In the genomic region with DNA sequence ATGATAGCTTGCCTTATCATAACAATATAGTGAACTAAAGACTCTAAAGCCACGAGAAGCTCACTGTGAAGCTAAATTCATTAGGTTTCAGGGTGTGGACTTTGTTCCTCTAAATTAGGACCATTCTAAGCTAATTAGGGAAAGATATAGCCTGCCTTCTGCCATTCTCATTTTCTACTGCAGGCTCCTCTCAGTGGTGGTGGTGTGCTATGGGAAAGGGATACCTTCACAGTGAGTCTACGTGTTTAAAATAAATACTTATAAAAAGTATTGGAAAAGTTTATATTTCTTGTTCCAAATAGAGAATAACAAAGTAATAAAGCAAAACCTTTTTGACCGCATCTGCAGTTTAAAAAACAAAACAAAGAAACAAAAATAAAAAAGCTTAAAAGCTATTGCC, we compare ENCODE assay signal across 17 cellular contexts.
DNase-seq lines count a peak whose midpoint lies in the region; ATAC-seq, FAIRE-seq and TF ChIP-seq lines count a peak whose summit lies in the region.
"Had no signal": no experiment of that assay in that cellular context is flagged by ENCODE, and none has a peak within 500 bp of the region (broad histone marks: within the 10 kb centered on the region; RNA-seq: fewer than 3 reads in every experiment).

No MANE protein-coding gene starts in this region.

- H3K79me2 ChIP-seq in HepG2 (ENCODE audit: insufficient read depth, low read length), result no peaks in the 10 kb centered on the region

- CTCF ChIA-PET in HepG2 (lab: Yijun Ruan, JAX; ENCODE audit: low intra/inter-chr PET ratio, low total read pairs), result no interaction called here

- 0% methylated on average over 3 of the region's 3 CpGs for WGBS in HepG2 (ENCODE audit: low lambda C conversion rate)
- WGBS in right lobe of liver (ENCODE audit: insufficient coverage, low coverage, low lambda C conversion rate, missing lambda C conversion rate), result 59% methylated on average over 3 of the region's 3 CpGs

- H4K20me1 ChIP-seq in HepG2 (ENCODE audit: insufficient read depth, low read length), result no peaks in the 10 kb centered on the region

- no peaks in the 10 kb centered on the region for H3K4me1 ChIP-seq in HepG2 (ENCODE audit: insufficient read depth, low read length)
- no peaks in the 10 kb centered on the region for H3K4me1 ChIP-seq in right lobe of liver
- H3K4me1 ChIP-seq in adipocyte (ENCODE audit: control insufficient read depth, insufficient read depth, low read length), result peaks cover 28% of the 10 kb centered on the region
- H3K4me1 ChIP-seq in rectal smooth muscle tissue (ENCODE audit: control insufficient read depth, insufficient read depth, low read length), result no peaks in the 10 kb centered on the region

- no TSS peak for BruUV-seq in HepG2 (replicated peaks; lab: Mats Ljungman, UMichigan)

- ATAC-seq in HepG2, result no peak
- no peak for ATAC-seq in right lobe of liver
- ATAC-seq in Right ventricle myocardium superior (ENCODE audit: poor library complexity), result no peak
- ATAC-seq in GM18511 (IDR thresholded peaks at IDR 0.05; ENCODE audit: unreplicated experiment), result no peak
- ATAC-seq: K562 had no signal

- intact Hi-C loops in HepG2 (cut with micrococcal nuclease; ENCODE audit: unreplicated experiment), result no loop called here
- intact Hi-C loops in right lobe of liver (cut with DNase I), result no loop called here
- intact Hi-C loops in Right ventricle myocardium superior (cut with DNase I), result no loop called here

- in situ Hi-C loops in HepG2 (cut with HindIII; ENCODE audit: extremely low pct_ligation_motif_present, low pct_unique_long_range_greater_than_20kb), result no loop called here

- TF ChIP-seq CTCF in HepG2 (CRISPR knock-in tag; IDR thresholded peaks at IDR 0.05), result no peak
- TF ChIP-seq CTCF in right lobe of liver (IDR thresholded peaks at IDR 0.05), result no peak

- H3K9ac ChIP-seq in HepG2 (ENCODE audit: insufficient read depth, low read depth, low read length) (no peak overlapping the region), adipocyte (ENCODE audit: low read length) (peak overlapping the region; percentile 3), rectal smooth muscle tissue (ENCODE audit: low read length) (no peak overlapping the region)

- no peak overlapping the region for H3K27ac ChIP-seq in HepG2 (ENCODE audit: extremely low read length, insufficient read depth, low read length)
- no peak overlapping the region for H3K27ac ChIP-seq in right lobe of liver
- H3K27ac ChIP-seq in rectal smooth muscle tissue (ENCODE audit: low read depth, low read length), result no peak overlapping the region

- FAIRE-seq in HepG2 (lab: Jason Lieb, UNC) (no peak), HTR-8/SVneo (lab: Jason Lieb, UNC) (no peak)
- FAIRE-seq: H54, K562 had no signal

- no peak overlapping the region for H2AFZ ChIP-seq in HepG2 (ENCODE audit: low read length)

- peak overlapping the region; percentile 29; the same call in 1 of the 2 replicates for H3K4me2 ChIP-seq in HepG2 (ENCODE audit: low read depth, low read length)

- H3K36me3 ChIP-seq in HepG2 (replicated peaks in 1 of 2; ENCODE audit: control insufficient read depth in 1 of 2, insufficient read depth in 2 of 2, low read length in 2 of 2) (no peaks in the 10 kb centered on the region), right lobe of liver (no peaks in the 10 kb centered on the region), adipocyte (ENCODE audit: control insufficient read depth, insufficient read depth, low read length, severe bottlenecking) (no peaks in the 10 kb centered on the region), rectal smooth muscle tissue (ENCODE audit: control insufficient read depth, insufficient read depth, low read length) (no peaks in the 10 kb centered on the region)

- DNase-seq in HepG2 (ENCODE audit: low spot score), result no peak
- DNase-seq in right lobe of liver, result no peak
- no peak for DNase-seq in adipocyte (ENCODE audit: low read depth)
- no peak for DNase-seq in Right ventricle myocardium superior
- DNase-seq in stimulated activated CD4-positive, alpha-beta T cell treated with anti-CD3 and anti-CD28 coated beads, Interleukin-2, amount 100 ng/mL, for 24 hours, result no peak
- DNase-seq in HTR-8/SVneo (ENCODE audit: insufficient read length, low spot score), result no peak
- DNase-seq: 8988T, COR-L47, DMS153, NCI-H1105, NCI-H1694 treated with DMSO at 0.1 percent for 48 hours, NCI-H345, NCI-H526 treated with DMSO at 0.1 percent for 48 hours had no signal

- no peak for TF ChIP-seq POLR2A in HepG2 (IDR thresholded peaks at IDR 0.05; ENCODE audit: insufficient read depth in 1 of 2, low read depth in 2 of 2, low read length in 2 of 2)
- no peak for TF ChIP-seq POLR2A in right lobe of liver (IDR thresholded peaks at IDR 0.05)

- H3K27me3 ChIP-seq in HepG2 (ENCODE audit: control insufficient read depth in 1 of 2, insufficient read depth in 2 of 2, low read length in 2 of 2), result no peaks in the 10 kb centered on the region
- no peaks in the 10 kb centered on the region for H3K27me3 ChIP-seq in right lobe of liver
- H3K27me3 ChIP-seq in adipocyte (replicated peaks; ENCODE audit: control insufficient read depth, insufficient read depth, low read length), result no peaks in the 10 kb centered on the region
- no peaks in the 10 kb centered on the region for H3K27me3 ChIP-seq in rectal smooth muscle tissue (ENCODE audit: control insufficient read depth, insufficient read depth, low read length)

- H3K4me3 ChIP-seq in HepG2 (replicated peaks in 1 of 3; ENCODE audit: insufficient read depth in 1 of 3, low read depth in 2 of 3, low read length in 3 of 3), result no peak overlapping the region
- no peak overlapping the region for H3K4me3 ChIP-seq in right lobe of liver
- H3K4me3 ChIP-seq in adipocyte (ENCODE audit: low read length), result peak overlapping the region; percentile 19
- H3K4me3 ChIP-seq in rectal smooth muscle tissue (ENCODE audit: low read length), result peak overlapping the region; percentile 29
- H3K4me3 ChIP-seq: K562 had no signal

- H3K9me3 ChIP-seq in HepG2 (ENCODE audit: low read length) (no peaks in the 10 kb centered on the region), right lobe of liver (no peaks in the 10 kb centered on the region), adipocyte (ENCODE audit: control insufficient read depth, low read length) (no peaks in the 10 kb centered on the region)

- POLR2A ChIA-PET in HepG2 (lab: Yijun Ruan, JAX), result no interaction called here

- TF ChIP-seq EP300 in HepG2 (IDR thresholded peaks at IDR 0.05; ENCODE audit: low read depth in 2 of 2, low read length in 2 of 2) (no peak), HepG2 (CRISPR knock-in tag; IDR thresholded peaks at IDR 0.05; ENCODE audit: borderline replicate concordance) (no peak)

- no peak for TF ChIP-seq RAD21 in HepG2 (CRISPR knock-in tag; IDR thresholded peaks at IDR 0.05)

TF ChIP-seq in HepG2, 621 proteins besides CTCF, POLR2A, EP300 and RAD21:
- TF ChIP-seq CCDC6 (CRISPR knock-in tag; IDR thresholded peaks at IDR 0.05), result no peak
- TF ChIP-seq NBN (conservative IDR thresholded peaks at IDR 0.05), result no peak
- TF ChIP-seq ZNF616 (CRISPR knock-in tag; IDR thresholded peaks at IDR 0.05; ENCODE audit: low read depth), result no peak
- TF ChIP-seq CHD2 (IDR thresholded peaks at IDR 0.05; ENCODE audit: low read depth, low read length), result no peak
- no peak for TF ChIP-seq ZNF589 (CRISPR knock-in tag; conservative IDR thresholded peaks at IDR 0.05)
- no peak for TF ChIP-seq JARID2 (CRISPR knock-in tag; IDR thresholded peaks at IDR 0.05; ENCODE audit: insufficient replicate concordance)
- TF ChIP-seq, protein P1, sequence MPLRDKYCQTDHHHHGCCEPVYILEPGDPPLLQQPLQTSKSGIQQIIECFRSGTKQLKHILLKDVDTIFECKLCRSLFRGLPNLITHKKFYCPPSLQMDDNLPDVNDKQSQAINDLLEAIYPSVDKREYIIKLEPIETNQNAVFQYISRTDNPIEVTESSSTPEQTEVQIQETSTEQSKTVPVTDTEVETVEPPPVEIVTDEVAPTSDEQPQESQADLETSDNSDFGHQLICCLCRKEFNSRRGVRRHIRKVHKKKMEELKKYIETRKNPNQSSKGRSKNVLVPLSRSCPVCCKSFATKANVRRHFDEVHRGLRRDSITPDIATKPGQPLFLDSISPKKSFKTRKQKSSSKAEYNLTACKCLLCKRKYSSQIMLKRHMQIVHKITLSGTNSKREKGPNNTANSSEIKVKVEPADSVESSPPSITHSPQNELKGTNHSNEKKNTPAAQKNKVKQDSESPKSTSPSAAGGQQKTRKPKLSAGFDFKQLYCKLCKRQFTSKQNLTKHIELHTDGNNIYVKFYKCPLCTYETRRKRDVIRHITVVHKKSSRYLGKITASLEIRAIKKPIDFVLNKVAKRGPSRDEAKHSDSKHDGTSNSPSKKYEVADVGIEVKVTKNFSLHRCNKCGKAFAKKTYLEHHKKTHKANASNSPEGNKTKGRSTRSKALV (CRISPR knock-in tag; IDR thresholded peaks at IDR 0.05), result no peak
- no peak for TF ChIP-seq AGO1 (IDR thresholded peaks at IDR 0.05; ENCODE audit: low read depth, low read length, poor library complexity, severe bottlenecking)
- TF ChIP-seq, protein P2, sequence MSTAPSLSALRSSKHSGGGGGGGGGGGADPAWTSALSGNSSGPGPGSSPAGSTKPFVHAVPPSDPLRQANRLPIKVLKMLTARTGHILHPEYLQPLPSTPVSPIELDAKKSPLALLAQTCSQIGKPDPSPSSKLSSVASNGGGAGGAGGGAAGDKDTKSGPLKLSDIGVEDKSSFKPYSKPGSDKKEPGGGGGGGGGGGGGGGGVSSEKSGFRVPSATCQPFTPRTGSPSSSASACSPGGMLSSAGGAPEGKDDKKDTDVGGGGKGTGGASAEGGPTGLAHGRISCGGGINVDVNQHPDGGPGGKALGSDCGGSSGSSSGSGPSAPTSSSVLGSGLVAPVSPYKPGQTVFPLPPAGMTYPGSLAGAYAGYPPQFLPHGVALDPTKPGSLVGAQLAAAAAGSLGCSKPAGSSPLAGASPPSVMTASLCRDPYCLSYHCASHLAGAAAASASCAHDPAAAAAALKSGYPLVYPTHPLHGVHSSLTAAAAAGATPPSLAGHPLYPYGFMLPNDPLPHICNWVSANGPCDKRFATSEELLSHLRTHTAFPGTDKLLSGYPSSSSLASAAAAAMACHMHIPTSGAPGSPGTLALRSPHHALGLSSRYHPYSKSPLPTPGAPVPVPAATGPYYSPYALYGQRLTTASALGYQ (CRISPR knock-in tag; IDR thresholded peaks at IDR 0.05), result no peak
- TF ChIP-seq, protein P3, sequence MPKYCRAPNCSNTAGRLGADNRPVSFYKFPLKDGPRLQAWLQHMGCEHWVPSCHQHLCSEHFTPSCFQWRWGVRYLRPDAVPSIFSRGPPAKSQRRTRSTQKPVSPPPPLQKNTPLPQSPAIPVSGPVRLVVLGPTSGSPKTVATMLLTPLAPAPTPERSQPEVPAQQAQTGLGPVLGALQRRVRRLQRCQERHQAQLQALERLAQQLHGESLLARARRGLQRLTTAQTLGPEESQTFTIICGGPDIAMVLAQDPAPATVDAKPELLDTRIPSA (CRISPR knock-in tag; IDR thresholded peaks at IDR 0.05; ENCODE audit: borderline replicate concordance), result no peak
- TF ChIP-seq ZNF570 (CRISPR knock-in tag; IDR thresholded peaks at IDR 0.05; ENCODE audit: borderline replicate concordance), result no peak
- no peak for TF ChIP-seq FOXC1 (CRISPR knock-in tag; IDR thresholded peaks at IDR 0.05; ENCODE audit: borderline replicate concordance)
TF ChIP-seq in HepG2: peak in this region for 0.

Comparison
In these comparisons a context has a peak if more than half of its experiments do, and no peak if none do; other contexts are left out.
1. H3K4me3 ChIP-seq: peak in adipocyte (single experiment) and rectal smooth muscle tissue (single experiment); none in HepG2 (0 of 3) and right lobe of liver (0 of 3).